ENCODE assay signal across 10 cellular contexts in genomic region chr6:145865175-145865574, GRCh38. TPM values are rescaled to one million over a fixed set of nuclear protein-coding genes. Genes with fewer than 3 reads are reported as not detected.
DNase-seq lines count a peak whose midpoint lies in the region; ATAC-seq and TF ChIP-seq lines count a peak whose summit lies in the region.
"Had no signal": no experiment of that assay in that cellular context is flagged by ENCODE, and none has a peak within 500 bp of the region (broad histone marks: within the 10 kb centered on the region; RNA-seq: fewer than 3 reads in every experiment).

No MANE protein-coding gene starts in this region.

- TF ChIP-seq CTCF in progenitor cell of endocrine pancreas (IDR thresholded peaks at IDR 0.05; ENCODE audit: unreplicated experiment) (no peak), thyroid gland (IDR thresholded peaks at IDR 0.05) (no peak)

- H3K27me3 Mint-ChIP-seq in IgD-negative memory B cell (no peaks in the 10 kb centered on the region), memory B cell (no peaks in the 10 kb centered on the region), progenitor cell of endocrine pancreas (no peaks in the 10 kb centered on the region)

- no peak overlapping the region for H3K4me3 ChIP-seq in thyroid gland (replicated peaks in 1 of 3)

- DNase-seq in memory B cell (ENCODE audit: low spot score in 2 of 2) (no peak), ureter (ENCODE audit: low spot score) (no peak), progenitor cell of endocrine pancreas (ENCODE audit: low spot score, unreplicated experiment) (no peak), thyroid gland (no peak)
- no peak for DNase-seq in activated effector memory CD4-positive, alpha-beta T cell treated with Interleukin-2 at 50 U/mL for 16 hours
- DNase-seq: activated CD4-positive, alpha-beta T cell treated with anti-CD3 and anti-CD28 coated beads for 48 hours; central memory CD4-positive, alpha-beta T cell had no signal

- H3K9me3 Mint-ChIP-seq in IgD-negative memory B cell = peaks cover 0 to 9% (median 1%) of the 10 kb centered on the region in 3 donors
- H3K9me3 Mint-ChIP-seq in memory B cell = peaks cover 7% of the 10 kb centered on the region
- peaks cover 12% of the 10 kb centered on the region for H3K9me3 Mint-ChIP-seq in progenitor cell of endocrine pancreas (ENCODE audit: low read depth)

- no peaks in the 10 kb centered on the region for H3K36me3 Mint-ChIP-seq in IgD-negative memory B cell
- peaks cover 7% of the 10 kb centered on the region for H3K36me3 Mint-ChIP-seq in memory B cell
- peaks cover 13% of the 10 kb centered on the region for H3K36me3 Mint-ChIP-seq in progenitor cell of endocrine pancreas (ENCODE audit: insufficient read depth)

- H3K36me3 ChIP-seq in thyroid gland = no peaks in the 10 kb centered on the region

- intact Hi-C loops in thyroid gland (cut with DNase I) = no loop called here

- ATAC-seq in GM18858 (IDR thresholded peaks at IDR 0.05; ENCODE audit: unreplicated experiment) (peak; percentile 23), GM21717 (IDR thresholded peaks at IDR 0.05; ENCODE audit: unreplicated experiment) (peak; percentile 52), memory B cell (ENCODE audit: low read depth) (no peak)

- TF ChIP-seq POLR2A in thyroid gland (IDR thresholded peaks at IDR 0.05) = no peak

- H3K9me3 ChIP-seq in thyroid gland = no peaks in the 10 kb centered on the region

- H3K4me1 ChIP-seq in thyroid gland = no peaks in the 10 kb centered on the region

- H3K27me3 ChIP-seq in thyroid gland = no peaks in the 10 kb centered on the region

- no peak overlapping the region for H3K27ac ChIP-seq in thyroid gland

- peak overlapping the region; percentile 67 to 95 (median 92) for H3K27ac Mint-ChIP-seq in IgD-negative memory B cell
- peak overlapping the region; percentile 90 for H3K27ac Mint-ChIP-seq in memory B cell
- H3K27ac Mint-ChIP-seq in progenitor cell of endocrine pancreas = no peak overlapping the region

- peak overlapping the region; percentile 21 to 65 (median 42) for H3K4me3 Mint-ChIP-seq in IgD-negative memory B cell
- peak overlapping the region; percentile 12 for H3K4me3 Mint-ChIP-seq in memory B cell
- H3K4me3 Mint-ChIP-seq in progenitor cell of endocrine pancreas (ENCODE audit: low read depth) = no peak overlapping the region

- 68 to 80% methylated on average over 2 of the region's 2 CpGs for WGBS in thyroid gland, 2 donors

- H3K4me1 Mint-ChIP-seq in IgD-negative memory B cell (peaks cover 40 to 52% (median 50%) of the 10 kb centered on the region in 3 donors), memory B cell (peaks cover 42% of the 10 kb centered on the region), progenitor cell of endocrine pancreas (ENCODE audit: low read depth) (peaks cover 12% of the 10 kb centered on the region)

RNA-seq across cellular contexts. Expression of gene FBXO30, which starts 50.6 kb away (rescaled TPM):
- polyA plus RNA-seq in IgD-negative memory B cell = 0.73 TPM
- total RNA-seq in ureter (12.1 TPM), progenitor cell of endocrine pancreas (13.1 and 13.3 TPM in 2 replicates), thyroid gland (10 to 100 TPM; 18.8 to 33.3 (median 20.8) TPM)
